ENCODE assay signal across 8 cellular contexts in genomic region chr7:100015232-100016208, GRCh38. TPM values are rescaled to one million over a fixed set of nuclear protein-coding genes. Genes with fewer than 3 reads are reported as not detected.
DNase-seq lines count a peak whose midpoint lies in the region; ATAC-seq and TF ChIP-seq lines count a peak whose summit lies in the region.

Gene ZKSCAN1, plus strand, starts transcription at chr7:100015596. Its CDS starts 7,911 bp downstream, at chr7:100023507.

- H3K4me3 ChIP-seq in fibroblast of the aortic adventitia (ENCODE audit: low read depth, low read length), result peak within 1 kb of the TSS; percentile 75

- ATAC-seq in stimulated activated naive CD8-positive, alpha-beta T cell treated with anti-CD3 and anti-CD28 coated beads, Interleukin-15, Interleukin-2, amounts not matched to agents 100 U/mL and 50 U/mL, for 24 hours, result peak; percentile 96

- peaks cover 9% of the 10 kb centered on the region for H3K36me3 Mint-ChIP-seq in nephron (ENCODE audit: low read depth)

- peaks cover 10% of the 10 kb centered on the region for H3K27me3 Mint-ChIP-seq in nephron (ENCODE audit: low read depth)

- DNase-seq in ELF-1 (ENCODE audit: low read depth, low spot score) (peak; percentile 92), H4 (ENCODE audit: low spot score) (peak; percentile 92), LoVo (ENCODE audit: low spot score) (peak; percentile 98), SHP77 (lab: John Stamatoyannopoulos, UW) (peak; percentile 85 to 90), fibroblast of the aortic adventitia (ENCODE audit: low read depth) (peak; percentile 94)
- peak; percentile 75 for DNase-seq in activated effector memory CD4-positive, alpha-beta T cell treated with Interleukin-2 at 50 U/mL for 16 hours
- peak; percentile 86 for DNase-seq in stimulated activated naive CD8-positive, alpha-beta T cell treated with anti-CD3 and anti-CD28 coated beads, Interleukin-15, Interleukin-2, amounts not matched to agents 100 U/mL and 50 U/mL, for 24 hours

- H3K4me3 Mint-ChIP-seq in nephron, result peak within 1 kb of the TSS; percentile 88 to 98 (median 96)

- no peak for TF ChIP-seq CTCF in fibroblast of the aortic adventitia (IDR thresholded peaks at IDR 0.05; ENCODE audit: insufficient read depth, low read length)
- TF ChIP-seq CTCF in nephron (IDR thresholded peaks at IDR 0.05; ENCODE audit: unreplicated experiment in 3 of 3), result no peak

- peaks cover 14% of the 10 kb centered on the region for H3K4me1 Mint-ChIP-seq in nephron

- no peaks in the 10 kb centered on the region for H3K9me3 Mint-ChIP-seq in nephron

- H3K27ac Mint-ChIP-seq in nephron, result peak within 1 kb of the TSS; percentile 95 to 97 (median 95)

RNA-seq across cellular contexts. Expression of gene ZKSCAN1, which starts in this region (rescaled TPM):
- total RNA-seq in H4 (2014; rRNA removed; shearing (Covaris generic)), result 9.1 and 12.2 TPM in 2 replicates
- 28.9 and 41.9 TPM in 2 replicates for total RNA-seq in fibroblast of the aortic adventitia (ENCODE audit: low replicate concordance)

Comparison
In these comparisons a context has a peak if more than half of its experiments do, and no peak if none do; other contexts are left out.
1. Peak in every context shown above with its lines: DNase-seq, ATAC-seq and H3K4me3 ChIP-seq.